Comparison of ENCODE assay signal across 10 cellular contexts in the genomic region with DNA sequence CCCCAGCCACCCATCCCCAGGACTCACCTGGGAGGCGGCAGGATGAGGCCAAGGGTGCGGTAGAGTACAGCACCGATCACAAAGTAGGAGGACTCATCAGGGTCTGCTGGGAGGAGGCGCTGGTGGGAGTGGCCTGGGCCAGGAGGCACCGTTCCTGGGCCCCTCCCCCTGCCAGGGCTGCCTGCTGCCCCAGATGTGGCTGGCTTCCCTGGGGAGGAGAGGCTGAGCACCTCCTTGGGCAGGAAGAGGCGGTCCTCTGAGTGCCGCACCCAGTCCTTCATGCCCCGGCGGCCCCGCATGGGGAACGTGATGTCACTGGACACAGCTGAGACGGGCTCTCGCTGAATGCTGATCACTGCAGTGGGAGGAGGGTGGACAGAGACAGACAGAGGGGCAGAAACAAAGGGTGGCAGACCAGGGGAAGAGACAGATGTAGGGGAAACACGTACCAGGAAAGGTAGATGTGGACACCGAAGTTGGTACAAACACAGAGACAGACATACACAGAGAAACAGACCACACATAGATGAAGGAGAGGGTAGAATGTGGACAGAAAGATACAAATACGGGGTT. TPM values are rescaled to one million over a fixed set of nuclear protein-coding genes. Genes with fewer than 3 reads are reported as not detected.
DNase-seq lines count a peak whose midpoint lies in the region; ATAC-seq lines count a peak whose summit lies in the region.
"Had no signal": no experiment of that assay in that cellular context is flagged by ENCODE, and none has a peak within 500 bp of the region (broad histone marks: within the 10 kb centered on the region; RNA-seq: fewer than 3 reads in every experiment).

No MANE protein-coding gene starts in this region.

- peak; percentile 55 to 59 for ATAC-seq in activated CD4-positive, CD25-positive, alpha-beta regulatory T cell treated with anti-CD3 and anti-CD28 coated beads, Interleukin-2, amount 50 U/mL, for 24 hours
- ATAC-seq in stimulated activated naive CD8-positive, alpha-beta T cell treated with anti-CD3 and anti-CD28 coated beads, Interleukin-15, Interleukin-2, amounts not matched to agents 100 U/mL and 50 U/mL, for 24 hours = peak; percentile 53
- ATAC-seq in HG02610 (IDR thresholded peaks at IDR 0.05; ENCODE audit: unreplicated experiment) = no peak
- ATAC-seq: A549 had no signal

- DNase-seq in activated CD4-positive, CD25-positive, alpha-beta regulatory T cell treated with anti-CD3 and anti-CD28 coated beads, Interleukin-2, amount 50 U/mL, for 72 hours = no peak
- DNase-seq in activated CD8-positive, alpha-beta memory T cell treated with anti-CD3 and anti-CD28 coated beads, Interleukin-2, amount 50 U/mL, for 4 hours = peak; percentile 36
- DNase-seq in germinal center (ENCODE audit: low spot score) (peak; percentile 72), DMS 273 treated with DMSO at 0.1 percent for 48 hours (lab: John Stamatoyannopoulos, UW) (no peak), ureter (ENCODE audit: low spot score) (no peak)
- peak; percentile 47 for DNase-seq in stimulated activated naive CD8-positive, alpha-beta T cell treated with anti-CD3 and anti-CD28 coated beads, Interleukin-15, Interleukin-2, amounts not matched to agents 100 U/mL and 50 U/mL, for 24 hours
- DNase-seq: posterior cingulate gyrus had no signal

RNA-seq across cellular contexts. Expression of a gene that starts 24.8 kb away (rescaled TPM):
- 7.5 TPM for total RNA-seq in ureter

RNA-seq across cellular contexts. Expression of a gene that starts 35.5 kb away (rescaled TPM):
- 110 TPM for total RNA-seq in ureter

Comparison
In these comparisons a context has a peak if more than half of its experiments do, and no peak if none do; other contexts are left out.
1. DNase-seq: peak in activated CD8-positive, alpha-beta memory T cell treated with anti-CD3 and anti-CD28 coated beads, Interleukin-2, amount 50 U/mL, for 4 hours (single experiment), germinal center (single experiment) and stimulated activated naive CD8-positive, alpha-beta T cell treated with anti-CD3 and anti-CD28 coated beads, Interleukin-15, Interleukin-2, amounts not matched to agents 100 U/mL and 50 U/mL, for 24 hours (single experiment); none in activated CD4-positive, CD25-positive, alpha-beta regulatory T cell treated with anti-CD3 and anti-CD28 coated beads, Interleukin-2, amount 50 U/mL, for 72 hours (single experiment), DMS 273 treated with DMSO at 0.1 percent for 48 hours (single experiment) and ureter (single experiment).